9 cellular contexts compared by ENCODE assay signal in the genomic region with DNA sequence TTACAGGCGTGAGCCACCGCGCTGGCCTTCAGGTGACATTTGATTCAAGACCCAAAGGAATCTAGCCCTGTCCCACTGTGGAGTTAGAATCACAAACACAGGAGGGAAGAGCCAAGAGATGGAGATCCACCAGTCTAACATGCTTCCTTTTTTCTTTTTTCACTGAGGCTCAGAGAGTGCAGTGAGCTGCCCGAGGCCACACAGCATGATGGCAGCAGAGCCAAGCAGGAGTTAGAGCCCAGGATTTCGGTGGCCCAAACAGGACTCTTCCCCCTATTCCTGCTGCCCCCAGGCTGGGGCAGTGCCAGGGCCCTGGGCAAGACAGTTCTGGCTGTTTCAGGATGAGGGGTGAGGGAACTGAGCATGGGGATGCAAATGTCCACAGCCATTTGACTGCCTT. TPM values are rescaled to one million over a fixed set of nuclear protein-coding genes. Genes with fewer than 3 reads are reported as not detected.
"Had no signal": no experiment of that assay in that cellular context is flagged by ENCODE, and none has a peak within 500 bp of the region (broad histone marks: within the 10 kb centered on the region; RNA-seq: fewer than 3 reads in every experiment).

No MANE protein-coding gene starts in this region.

- H3K36me3 ChIP-seq: HAP-1 had no signal

- H2AFZ ChIP-seq: GM23248 had no signal

- H3K4me1 ChIP-seq: HAP-1 had no signal

- ATAC-seq: HCT116 had no signal

- H3K9me3 ChIP-seq: HAP-1 had no signal

- H3K27ac ChIP-seq: GM23248, HL-60, KMS-11 had no signal

- H3K4me3 ChIP-seq: GM23248, HAP-1 had no signal

- DNase-seq: GM23248, GOT3, IMR-90, KBM-7 had no signal

- H3K9ac ChIP-seq: GM23248, KMS-11 had no signal

- H3K4me2 ChIP-seq: KMS-11 had no signal

RNA-seq across cellular contexts. Expression of a gene that starts 8.1 kb away (rescaled TPM):
- total RNA-seq: GM23248, H4, IMR-90 had no signal
- polyA plus RNA-seq: GM23248 had no signal
